In the genomic region with DNA sequence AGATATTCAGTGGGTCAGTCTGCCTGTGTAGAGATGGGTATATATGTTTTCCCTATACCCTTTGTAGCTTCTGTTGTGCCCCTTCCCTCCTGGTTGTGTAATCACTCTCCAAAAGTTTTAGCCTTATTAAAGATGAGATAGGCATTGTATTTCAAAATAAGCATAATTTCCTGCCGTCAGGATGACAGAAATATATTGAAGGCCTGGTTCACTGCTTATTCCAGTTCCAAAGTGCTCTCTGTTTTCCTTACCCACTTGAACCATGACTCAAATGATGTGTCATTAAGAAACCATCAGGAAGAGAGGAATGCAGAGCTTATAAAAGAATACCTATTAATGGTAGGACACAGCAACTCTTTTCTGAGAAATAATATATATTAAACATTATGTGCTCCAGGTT, we compare ENCODE assay signal across 18 cellular contexts.
A peak's percentile ranks its signal among the peaks of the same experiment; 100 is the strongest.
DNase-seq lines count a peak whose midpoint lies in the region; ATAC-seq, FAIRE-seq and TF ChIP-seq lines count a peak whose summit lies in the region.
"Had no signal": no experiment of that assay in that cellular context is flagged by ENCODE, and none has a peak within 500 bp of the region (broad histone marks: within the 10 kb centered on the region; RNA-seq: fewer than 3 reads in every experiment).

No MANE protein-coding gene starts in this region.

- H3K4me3 ChIP-seq in epithelial cell of esophagus (ENCODE audit: low read length) (no peak overlapping the region), neural cell (ENCODE audit: low read length) (no peak overlapping the region), dorsolateral prefrontal cortex (no peak overlapping the region), HAP-1 (no peak overlapping the region)

- no peak for ATAC-seq in HG03025 (IDR thresholded peaks at IDR 0.05; ENCODE audit: low FRiP score, unreplicated experiment)
- ATAC-seq: activated CD4-positive, CD25-positive, alpha-beta regulatory T cell treated with anti-CD3 and anti-CD28 coated beads, Interleukin-2, amount 50 U/mL, for 24 hours; left cardiac atrium had no signal

- H3K9me2 ChIP-seq in neural cell (ENCODE audit: insufficient read depth, low read length) = no peaks in the 10 kb centered on the region

- H3K4me1 ChIP-seq in HAP-1 = no peaks in the 10 kb centered on the region

- FAIRE-seq in RCC 7860 (lab: Jason Lieb, UNC) = peak; percentile 63

- intact Hi-C loops in dorsolateral prefrontal cortex (cut with DNase I) = loop anchor here in 1 of 2 donors (10.0 kb wide), 1 partner anchor 75 kb away; no protein-coding TSS in a partner anchor

- no peaks in the 10 kb centered on the region for H3K27me3 ChIP-seq in neural cell (ENCODE audit: insufficient read depth, low read depth, low read length)
- no peaks in the 10 kb centered on the region for H3K27me3 ChIP-seq in dorsolateral prefrontal cortex
- no peaks in the 10 kb centered on the region for H3K27me3 ChIP-seq in HAP-1 (ENCODE audit: low read depth)

- TF ChIP-seq RAD21 in neural cell (conservative IDR thresholded peaks at IDR 0.05) = no peak

- H3K9me3 ChIP-seq in neural cell (ENCODE audit: low read length) (no peaks in the 10 kb centered on the region), HAP-1 (no peaks in the 10 kb centered on the region)

- peak overlapping the region; percentile 61 for H3K27ac ChIP-seq in neural cell (ENCODE audit: low read length)
- H3K27ac ChIP-seq in dorsolateral prefrontal cortex = no peak overlapping the region
- H3K27ac ChIP-seq: HL-60 had no signal

- in situ Hi-C loops in HAP-1 (cut with MboI; ENCODE audit: low sequenced_read_pairs) = no loop called here

- no peak overlapping the region for H2AFZ ChIP-seq in neural cell (ENCODE audit: low read depth, low read length)

- no peaks in the 10 kb centered on the region for H3K79me2 ChIP-seq in neural cell (replicated peaks; ENCODE audit: insufficient read depth, low read length)

- H3K9ac ChIP-seq in neural cell (ENCODE audit: low read length) = peak overlapping the region; percentile 21

- peak overlapping the region; percentile 36 for H3K4me2 ChIP-seq in neural cell (ENCODE audit: low read length)

- no peaks in the 10 kb centered on the region for H4K20me1 ChIP-seq in neural cell (ENCODE audit: insufficient read depth)

- H3K36me3 ChIP-seq in neural cell (ENCODE audit: insufficient read depth, low read length) (no peaks in the 10 kb centered on the region), HAP-1 (replicated peaks) (no peaks in the 10 kb centered on the region)

- H3F3A ChIP-seq in neural cell (ENCODE audit: insufficient read depth, low read length, poor library complexity, severe bottlenecking) = peaks cover 4% of the 10 kb centered on the region

- DNase-seq in DMS53 (lab: John Stamatoyannopoulos, UW) (peak; percentile 74), RCC 7860 (ENCODE audit: low spot score) (peak; percentile 73), epithelial cell of esophagus (ENCODE audit: low read depth) (peak; percentile 72), NCI-H128 (lab: John Stamatoyannopoulos, UW; ENCODE audit: unreplicated experiment) (no peak), dorsolateral prefrontal cortex (no peak), HAP-1 (ENCODE audit: low spot score in 2 of 2) (no peak)
- DNase-seq: activated CD8-positive, alpha-beta memory T cell treated with anti-CD3 and anti-CD28 coated beads, Interleukin-2, amount 50 U/mL, for 48 hours; activated naive CD8-positive, alpha-beta T cell treated with anti-CD3 and anti-CD28 coated beads for 36 hours; C1 segment of cervical spinal cord; dermis blood vessel endothelial cell; glutamatergic neuron; left cardiac atrium; NCI-H2081; stimulated activated CD4-positive, alpha-beta T cell treated with anti-CD3 and anti-CD28 coated beads, Interleukin-4, amount 100 ng/mL, for 1 hour had no signal

- TF ChIP-seq CTCF in epithelial cell of esophagus (IDR thresholded peaks at IDR 0.05; ENCODE audit: insufficient read depth, low read depth, low read length, missing control alignments) (no peak), neural cell (IDR thresholded peaks at IDR 0.05; ENCODE audit: poor library complexity, severe bottlenecking) (no peak), dorsolateral prefrontal cortex (IDR thresholded peaks at IDR 0.05 in 54 of 56, conservative IDR thresholded peaks at IDR 0.05 in 2 of 56; ENCODE audit: low read depth in 1 of 56, partially characterized antibody in 56 of 56) (no peak)

- TF ChIP-seq EP300 in neural cell (conservative IDR thresholded peaks at IDR 0.05; ENCODE audit: poor library complexity, severe bottlenecking) = no peak

TF ChIP-seq in neural cell, 6 proteins besides CTCF, POLR2A, EP300 and RAD21:
- TF ChIP-seq SMC3 (conservative IDR thresholded peaks at IDR 0.05; ENCODE audit: poor library complexity) (no peak), MXI1 (conservative IDR thresholded peaks at IDR 0.05; ENCODE audit: poor library complexity, severe bottlenecking) (no peak), EZH2 (IDR thresholded peaks at IDR 0.05; ENCODE audit: borderline replicate concordance, insufficient read depth, low read length, poor library complexity, severe bottlenecking) (no peak), POLR2AphosphoS5 (IDR thresholded peaks at IDR 0.05) (peak; percentile 37), TAF1 (IDR thresholded peaks at IDR 0.05; ENCODE audit: low read depth) (no peak)
- TF ChIP-seq, protein P1, sequence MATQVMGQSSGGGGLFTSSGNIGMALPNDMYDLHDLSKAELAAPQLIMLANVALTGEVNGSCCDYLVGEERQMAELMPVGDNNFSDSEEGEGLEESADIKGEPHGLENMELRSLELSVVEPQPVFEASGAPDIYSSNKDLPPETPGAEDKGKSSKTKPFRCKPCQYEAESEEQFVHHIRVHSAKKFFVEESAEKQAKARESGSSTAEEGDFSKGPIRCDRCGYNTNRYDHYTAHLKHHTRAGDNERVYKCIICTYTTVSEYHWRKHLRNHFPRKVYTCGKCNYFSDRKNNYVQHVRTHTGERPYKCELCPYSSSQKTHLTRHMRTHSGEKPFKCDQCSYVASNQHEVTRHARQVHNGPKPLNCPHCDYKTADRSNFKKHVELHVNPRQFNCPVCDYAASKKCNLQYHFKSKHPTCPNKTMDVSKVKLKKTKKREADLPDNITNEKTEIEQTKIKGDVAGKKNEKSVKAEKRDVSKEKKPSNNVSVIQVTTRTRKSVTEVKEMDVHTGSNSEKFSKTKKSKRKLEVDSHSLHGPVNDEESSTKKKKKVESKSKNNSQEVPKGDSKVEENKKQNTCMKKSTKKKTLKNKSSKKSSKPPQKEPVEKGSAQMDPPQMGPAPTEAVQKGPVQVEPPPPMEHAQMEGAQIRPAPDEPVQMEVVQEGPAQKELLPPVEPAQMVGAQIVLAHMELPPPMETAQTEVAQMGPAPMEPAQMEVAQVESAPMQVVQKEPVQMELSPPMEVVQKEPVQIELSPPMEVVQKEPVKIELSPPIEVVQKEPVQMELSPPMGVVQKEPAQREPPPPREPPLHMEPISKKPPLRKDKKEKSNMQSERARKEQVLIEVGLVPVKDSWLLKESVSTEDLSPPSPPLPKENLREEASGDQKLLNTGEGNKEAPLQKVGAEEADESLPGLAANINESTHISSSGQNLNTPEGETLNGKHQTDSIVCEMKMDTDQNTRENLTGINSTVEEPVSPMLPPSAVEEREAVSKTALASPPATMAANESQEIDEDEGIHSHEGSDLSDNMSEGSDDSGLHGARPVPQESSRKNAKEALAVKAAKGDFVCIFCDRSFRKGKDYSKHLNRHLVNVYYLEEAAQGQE (IDR thresholded peaks at IDR 0.05; ENCODE audit: borderline replicate concordance) = peak; percentile 78
TF ChIP-seq in neural cell: peak in this region for 2.

Comparison
In these comparisons a context has a peak if more than half of its experiments do, and no peak if none do; other contexts are left out.
1. DNase-seq: peak in DMS53 (single experiment), RCC 7860 (single experiment) and epithelial cell of esophagus (single experiment); none in NCI-H128 (single experiment), dorsolateral prefrontal cortex (0 of 10) and HAP-1 (0 of 2).